In genomic region chr20:38094968-38095689, GRCh38 we compare ENCODE assay signal across 2 cellular contexts.
A peak's percentile ranks its signal among the peaks of the same experiment; 100 is the strongest.
TF ChIP-seq lines count a peak whose summit lies in the region.

No MANE protein-coding gene starts in this region.

TF ChIP-seq in GM23338, 12 proteins besides CTCF, POLR2A, EP300 and RAD21 (continued from another document):
- TF ChIP-seq ZNF331 (CRISPR knock-in tag; IDR thresholded peaks at IDR 0.05; ENCODE audit: low read depth) (no peak), REST (IDR thresholded peaks at IDR 0.05; ENCODE audit: unreplicated experiment) (no peak)

TF ChIP-seq in GM12878, 131 proteins besides CTCF, POLR2A, EP300 and RAD21 (continued from another document):
- TF ChIP-seq ZNF592 (IDR thresholded peaks at IDR 0.05) (0 out of 2 replicates have a peak, but pooled peaks have one; percentile 14), RAD51 (IDR thresholded peaks at IDR 0.05) (no peak), TARDBP (IDR thresholded peaks at IDR 0.05; ENCODE audit: borderline replicate concordance) (no peak), KLF5 (IDR thresholded peaks at IDR 0.05; ENCODE audit: partially characterized antibody) (peak; percentile 3), POU2F2 (IDR thresholded peaks at IDR 0.05; ENCODE audit: borderline replicate concordance, low read depth, low read length) (0 out of 3 replicates have a peak, but pooled peaks have one; percentile 5)
